ENCODE assay signal across 14 cellular contexts in genomic region chr2:160715428-160715827, GRCh38.
"Had no signal": no experiment of that assay in that cellular context is flagged by ENCODE, and none has a peak within 500 bp of the region (broad histone marks: within the 10 kb centered on the region; RNA-seq: fewer than 3 reads in every experiment).

No MANE protein-coding gene starts in this region.

- H3K4me3 ChIP-seq: ascending aorta, dorsolateral prefrontal cortex, hepatocyte, ovary, transverse colon had no signal

- DNase-seq: activated CD4-positive, alpha-beta T cell treated with anti-CD3 and anti-CD28 coated beads, Interleukin-2, amount 50 U/mL, for 4 hours; activated naive CD4-positive, alpha-beta T cell treated with Interleukin-2 at 50 U/mL for 16 hours; activated naive CD8-positive, alpha-beta T cell treated with anti-CD3 and anti-CD28 coated beads, Interleukin-2, amount 50 U/mL, for 24 hours; activated T-cell treated with anti-CD3 and anti-CD28 coated beads for 4 hours; dorsolateral prefrontal cortex; islet precursor cell; midbrain; ovary; stimulated activated naive CD8-positive, alpha-beta T cell treated with anti-CD3 and anti-CD28 coated beads, Interleukin-15, Interleukin-2, amounts not matched to agents 100 U/mL and 50 U/mL, for 24 hours; transverse colon had no signal

- ATAC-seq: activated CD4-positive, CD25-positive, alpha-beta regulatory T cell treated with anti-CD3 and anti-CD28 coated beads, Interleukin-2, amount 50 U/mL, for 24 hours; activated naive CD8-positive, alpha-beta T cell treated with anti-CD3 and anti-CD28 coated beads, Interleukin-2, amount 50 U/mL, for 24 hours; sciatic nerve; stimulated activated naive CD8-positive, alpha-beta T cell treated with anti-CD3 and anti-CD28 coated beads, Interleukin-15, Interleukin-2, amounts not matched to agents 100 U/mL and 50 U/mL, for 24 hours had no signal
